8 cellular contexts compared by ENCODE assay signal in genomic region chr15:31080618-31081017, GRCh38. TPM values are rescaled to one million over a fixed set of nuclear protein-coding genes. Genes with fewer than 3 reads are reported as not detected.
DNase-seq lines count a peak whose midpoint lies in the region; ATAC-seq and TF ChIP-seq lines count a peak whose summit lies in the region.

No MANE protein-coding gene starts in this region.

- POLR2A ChIA-PET in RWPE1 (lab: Yijun Ruan, JAX; ENCODE audit: low non-redundant PET) = no interaction called here

- TF ChIP-seq CTCF in RWPE1 (conservative IDR thresholded peaks at IDR 0.05; ENCODE audit: low read depth) = no peak
- no peak for TF ChIP-seq CTCF in coronary artery (IDR thresholded peaks at IDR 0.05)

- H3K9me3 Mint-ChIP-seq in stimulated activated naive CD8-positive, alpha-beta T cell treated with anti-CD3 and anti-CD28 coated beads, Interleukin-15, amount 100 ng/mL, for 72 hours = no peaks in the 10 kb centered on the region

- DNase-seq in ELR (ENCODE audit: low read depth) = peak; percentile 38
- peak; percentile 68 for DNase-seq in RWPE1 (ENCODE audit: low spot score)
- DNase-seq in coronary artery (ENCODE audit: low spot score) = no peak
- peak; percentile 3 to 84 for DNase-seq in lung microvascular endothelial cell (ENCODE audit: low read depth in 2 of 2)
- DNase-seq in stimulated activated naive CD8-positive, alpha-beta T cell treated with anti-CD3 and anti-CD28 coated beads, Interleukin-15, amount 100 ng/mL, for 72 hours = peak in 1 of 2 donors; percentile 8
- DNase-seq in superior temporal gyrus (ENCODE audit: extremely low spot score) = no peak
- no peak for DNase-seq in NCI-H1417 (lab: John Stamatoyannopoulos, UW)

- H3K4me3 ChIP-seq in coronary artery = peak overlapping the region; percentile 61

- H3K27ac ChIP-seq in RWPE1 (no peak overlapping the region), coronary artery (no peak overlapping the region)

- CTCF ChIA-PET in RWPE1 (lab: Yijun Ruan, JAX) = no interaction called here

- peaks cover 15% of the 10 kb centered on the region for H3K27me3 Mint-ChIP-seq in stimulated activated naive CD8-positive, alpha-beta T cell treated with anti-CD3 and anti-CD28 coated beads, Interleukin-15, amount 100 ng/mL, for 72 hours

- peak; percentile 61 for ATAC-seq in stimulated activated naive CD8-positive, alpha-beta T cell treated with anti-CD3 and anti-CD28 coated beads, Interleukin-15, amount 100 ng/mL, for 72 hours
- ATAC-seq in HG03521 (IDR thresholded peaks at IDR 0.05; ENCODE audit: unreplicated experiment) = no peak

- peaks cover 6% of the 10 kb centered on the region for H3K4me1 Mint-ChIP-seq in stimulated activated naive CD8-positive, alpha-beta T cell treated with anti-CD3 and anti-CD28 coated beads, Interleukin-15, amount 100 ng/mL, for 72 hours

- peak overlapping the region; percentile 66 to 71 for H3K4me3 Mint-ChIP-seq in stimulated activated naive CD8-positive, alpha-beta T cell treated with anti-CD3 and anti-CD28 coated beads, Interleukin-15, amount 100 ng/mL, for 72 hours

- no peak overlapping the region for H3K27ac Mint-ChIP-seq in stimulated activated naive CD8-positive, alpha-beta T cell treated with anti-CD3 and anti-CD28 coated beads, Interleukin-15, amount 100 ng/mL, for 72 hours

RNA-seq across cellular contexts. Expression of gene TRPM1, which starts 20.9 kb away (rescaled TPM):
- 0.20 TPM in 1 of 2 replicates, not detected in the other for total RNA-seq in lung microvascular endothelial cell

Comparison
In these comparisons a context has a peak if more than half of its experiments do, and no peak if none do; other contexts are left out.
1. DNase-seq: peak in ELR (single experiment), RWPE1 (single experiment) and lung microvascular endothelial cell (2 of 2); none in coronary artery (single experiment), superior temporal gyrus (single experiment) and NCI-H1417 (0 of 3).